ENCODE assay signal across 1 cellular context in the genomic region with DNA sequence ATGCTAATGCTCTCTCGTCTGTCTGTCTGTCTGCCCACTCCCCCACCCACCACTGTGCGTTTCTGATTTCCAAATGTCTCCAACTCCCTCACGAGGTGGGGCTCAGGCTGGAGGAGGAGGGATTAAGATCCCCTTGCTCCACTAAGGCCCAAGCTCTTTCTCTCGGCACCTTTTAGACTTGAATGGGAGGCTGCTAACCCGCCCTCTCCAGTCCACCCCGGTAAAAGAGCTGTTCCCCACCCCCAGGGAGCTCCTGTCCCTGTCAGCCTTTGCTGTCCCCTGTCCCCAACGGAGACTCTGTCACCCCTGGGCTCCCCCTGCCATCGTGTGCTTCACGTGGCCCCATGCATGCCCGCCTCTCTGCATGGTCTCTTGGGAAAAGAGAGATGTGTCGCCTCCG.
A peak's percentile ranks its signal among the peaks of the same experiment; 100 is the strongest.
TF ChIP-seq lines count a peak whose summit lies in the region.

No MANE protein-coding gene starts in this region.

TF ChIP-seq in H1, 55 proteins besides CTCF, POLR2A, EP300 and RAD21:
- no peak for TF ChIP-seq TAF1 (IDR thresholded peaks at IDR 0.05; ENCODE audit: low read depth, low read length)
- 0 out of 2 replicates have a peak, but pooled peaks have one; percentile 54 for TF ChIP-seq E2F6 (IDR thresholded peaks at IDR 0.05)
- TF ChIP-seq, protein P1, sequence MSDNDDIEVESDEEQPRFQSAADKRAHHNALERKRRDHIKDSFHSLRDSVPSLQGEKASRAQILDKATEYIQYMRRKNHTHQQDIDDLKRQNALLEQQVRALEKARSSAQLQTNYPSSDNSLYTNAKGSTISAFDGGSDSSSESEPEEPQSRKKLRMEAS (IDR thresholded peaks at IDR 0.05), result peak; percentile 47; the same call in 1 of the 2 replicates
